ENCODE assay signal across 1 cellular context in genomic region chr22:37569009-37569920, GRCh38.
TF ChIP-seq lines count a peak whose summit lies in the region.

No MANE protein-coding gene starts in this region.

TF ChIP-seq in HepG2, 621 proteins besides CTCF, POLR2A, EP300 and RAD21 (continued from another document):
- TF ChIP-seq SCMH1 (CRISPR knock-in tag; IDR thresholded peaks at IDR 0.05; ENCODE audit: borderline replicate concordance) = no peak
- no peak for TF ChIP-seq ZNF180 (CRISPR knock-in tag; IDR thresholded peaks at IDR 0.05; ENCODE audit: borderline replicate concordance, low read depth)
- no peak for TF ChIP-seq STAG1 (CRISPR knock-in tag; IDR thresholded peaks at IDR 0.05)
- peak; percentile 83 for TF ChIP-seq MAX (IDR thresholded peaks at IDR 0.05)
- TF ChIP-seq MYNN (CRISPR knock-in tag; IDR thresholded peaks at IDR 0.05; ENCODE audit: low read depth) = 0 out of 2 replicates have a peak, but pooled peaks have one; percentile 19
- TF ChIP-seq KIAA2018 (CRISPR knock-in tag; IDR thresholded peaks at IDR 0.05; ENCODE audit: borderline replicate concordance) = no peak
- TF ChIP-seq CREBL2 (CRISPR knock-in tag; IDR thresholded peaks at IDR 0.05; ENCODE audit: borderline replicate concordance) = no peak
- TF ChIP-seq MAFK (conservative IDR thresholded peaks at IDR 0.05 in 1 of 2, IDR thresholded peaks at IDR 0.05 in 1 of 2; ENCODE audit: low read length in 2 of 2) = no peak
- peak; percentile 92 for TF ChIP-seq ZNF687 (CRISPR knock-in tag; IDR thresholded peaks at IDR 0.05)
- peak; percentile 51; the same call in 1 of the 2 replicates for TF ChIP-seq ZFP91 (CRISPR knock-in tag; IDR thresholded peaks at IDR 0.05; ENCODE audit: borderline replicate concordance)
- no peak for TF ChIP-seq ETS1 (CRISPR knock-in tag; IDR thresholded peaks at IDR 0.05)
- no peak for TF ChIP-seq ATF5 (CRISPR knock-in tag; IDR thresholded peaks at IDR 0.05; ENCODE audit: low read depth)
- TF ChIP-seq CCAR2 (optimal IDR thresholded peaks at IDR 0.05; ENCODE audit: low read depth, low read length) = no peak
- TF ChIP-seq THAP8 (CRISPR knock-in tag; IDR thresholded peaks at IDR 0.05; ENCODE audit: borderline replicate concordance) = peak; percentile 83; the same call in 1 of the 2 replicates
- TF ChIP-seq ZNF704 (CRISPR knock-in tag; IDR thresholded peaks at IDR 0.05; ENCODE audit: borderline replicate concordance) = no peak
- TF ChIP-seq JUND (CRISPR knock-in tag; IDR thresholded peaks at IDR 0.05) = no peak
- peak; percentile 55 for TF ChIP-seq ZNF331 (CRISPR knock-in tag; IDR thresholded peaks at IDR 0.05)
